In the genomic region with DNA sequence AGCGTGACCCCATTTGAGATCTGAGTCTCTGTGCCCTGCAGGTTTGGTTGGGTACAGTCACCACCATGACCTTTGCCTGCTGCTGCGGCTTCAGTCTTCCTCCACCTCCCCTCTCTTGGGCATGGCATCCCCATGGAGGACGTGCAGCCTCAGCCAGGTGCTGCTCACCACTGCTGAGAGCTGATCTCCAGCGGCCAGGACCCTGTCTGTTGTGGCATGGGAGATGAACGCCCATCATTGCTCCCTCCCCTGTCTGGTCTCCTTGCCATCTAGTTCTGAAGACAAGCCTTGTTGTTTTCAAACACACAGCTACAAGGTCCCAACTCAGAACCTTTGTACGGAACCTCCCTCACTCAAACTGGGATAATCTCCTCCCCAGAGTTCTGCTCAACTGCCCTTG, we compare ENCODE assay signal across 16 cellular contexts. TPM values are rescaled to one million over a fixed set of nuclear protein-coding genes. Genes with fewer than 3 reads are reported as not detected.
A peak's percentile ranks its signal among the peaks of the same experiment; 100 is the strongest.
DNase-seq lines count a peak whose midpoint lies in the region; ATAC-seq and TF ChIP-seq lines count a peak whose summit lies in the region.
"Had no signal": no experiment of that assay in that cellular context is flagged by ENCODE, and none has a peak within 500 bp of the region (broad histone marks: within the 10 kb centered on the region; RNA-seq: fewer than 3 reads in every experiment).

No MANE protein-coding gene starts in this region.

- H3K36me3 ChIP-seq in A673 (ENCODE audit: insufficient read depth, low read length, poor library complexity, severe bottlenecking): no peaks in the 10 kb centered on the region

- H3K36me3 Mint-ChIP-seq in activated CD4-positive, alpha-beta memory T cell treated with anti-CD3 and anti-CD28 coated beads for 36 hours: no peaks in the 10 kb centered on the region
- H3K36me3 Mint-ChIP-seq in activated CD4-positive, alpha-beta memory T cell treated with anti-CD3 and anti-CD28 coated beads, Interleukin-2, amount 10 ng/mL, durations not matched to agents 7 days and 5 days (ENCODE audit: low read depth): no peaks in the 10 kb centered on the region

- no TSS peak for BruUV-seq in A673 (replicated peaks; lab: Mats Ljungman, UMichigan)

- H3K4me3 Mint-ChIP-seq in activated CD4-positive, alpha-beta memory T cell treated with anti-CD3 and anti-CD28 coated beads for 36 hours: no peak overlapping the region
- no peak overlapping the region for H3K4me3 Mint-ChIP-seq in activated CD4-positive, alpha-beta memory T cell treated with anti-CD3 and anti-CD28 coated beads, Interleukin-2, amount 10 ng/mL, durations not matched to agents 7 days and 5 days

- no peak for ATAC-seq in GM18520 (IDR thresholded peaks at IDR 0.05; ENCODE audit: unreplicated experiment)
- ATAC-seq in GM18909 (IDR thresholded peaks at IDR 0.05; ENCODE audit: poor library complexity, unreplicated experiment): no peak

- no peaks in the 10 kb centered on the region for H3K27me3 ChIP-seq in A673 (replicated peaks; ENCODE audit: insufficient read depth, low read depth, low read length, poor library complexity)

- no peaks in the 10 kb centered on the region for H3K4me1 Mint-ChIP-seq in activated CD4-positive, alpha-beta memory T cell treated with anti-CD3 and anti-CD28 coated beads for 36 hours (ENCODE audit: low read depth)
- peaks cover 2% of the 10 kb centered on the region for H3K4me1 Mint-ChIP-seq in activated CD4-positive, alpha-beta memory T cell treated with anti-CD3 and anti-CD28 coated beads, Interleukin-2, amount 10 ng/mL, durations not matched to agents 7 days and 5 days

- DNase-seq in activated CD4-positive, alpha-beta memory T cell treated with anti-CD3 and anti-CD28 coated beads for 36 hours: peak; percentile 4
- DNase-seq in activated CD4-positive, alpha-beta memory T cell treated with anti-CD3 and anti-CD28 coated beads, Interleukin-2, amount 10 ng/mL, durations not matched to agents 7 days and 5 days: no peak
- DNase-seq in A673 (ENCODE audit: low spot score) (no peak), ecto neural progenitor cell (ENCODE audit: low spot score) (peak; percentile 22), posterior vena cava (ENCODE audit: low spot score) (peak; percentile 17), T-helper 9 cell (no peak)
- DNase-seq: C1 segment of cervical spinal cord, DND-41, GM23248, MV-4-11, NCI-H1417, NCI-H187 treated with DMSO at 0.1 percent for 48 hours, NCI-H446 treated with DMSO at 0.1 percent for 48 hours had no signal

- no peak overlapping the region for H3K4me3 ChIP-seq in A673 (ENCODE audit: low read depth, low read length, poor library complexity, severe bottlenecking)
- H3K4me3 ChIP-seq: GM23248 had no signal

- POLR2A ChIA-PET in activated CD4-positive, alpha-beta memory T cell treated with anti-CD3 and anti-CD28 coated beads for 36 hours (lab: Charles Lee): no interaction called here
- POLR2A ChIA-PET in activated CD4-positive, alpha-beta memory T cell treated with anti-CD3 and anti-CD28 coated beads, Interleukin-2, amount 10 ng/mL, durations not matched to agents 7 days and 5 days (lab: Charles Lee): no interaction called here
- POLR2A ChIA-PET in A673 (lab: Charles Lee; ENCODE audit: low non-redundant PET): no interaction called here

- no peaks in the 10 kb centered on the region for H3K9me3 Mint-ChIP-seq in activated CD4-positive, alpha-beta memory T cell treated with anti-CD3 and anti-CD28 coated beads for 36 hours
- H3K9me3 Mint-ChIP-seq in activated CD4-positive, alpha-beta memory T cell treated with anti-CD3 and anti-CD28 coated beads, Interleukin-2, amount 10 ng/mL, durations not matched to agents 7 days and 5 days: no peaks in the 10 kb centered on the region

- H3K27me3 Mint-ChIP-seq in activated CD4-positive, alpha-beta memory T cell treated with anti-CD3 and anti-CD28 coated beads for 36 hours: peaks cover 38% of the 10 kb centered on the region
- peaks cover 32% of the 10 kb centered on the region for H3K27me3 Mint-ChIP-seq in activated CD4-positive, alpha-beta memory T cell treated with anti-CD3 and anti-CD28 coated beads, Interleukin-2, amount 10 ng/mL, durations not matched to agents 7 days and 5 days

- H3K27ac ChIP-seq in A673 (ENCODE audit: low read depth, low read length, poor library complexity, severe bottlenecking): peak overlapping the region; percentile 99
- H3K27ac ChIP-seq: GM23248 had no signal

- peaks cover 63% of the 10 kb centered on the region for H3K4me1 ChIP-seq in A673 (ENCODE audit: insufficient read depth, low read length, poor library complexity, severe bottlenecking)

- no peak for TF ChIP-seq CTCF in A673 (conservative IDR thresholded peaks at IDR 0.05; ENCODE audit: low read depth, low read length)

- intact Hi-C loops in activated CD4-positive, alpha-beta memory T cell treated with anti-CD3 and anti-CD28 coated beads for 36 hours (cut with micrococcal nuclease): no loop called here
- intact Hi-C loops in A673 (cut with micrococcal nuclease; ENCODE audit: unreplicated experiment) (no loop called here), posterior vena cava (cut with DNase I) (no loop called here)

- no peak overlapping the region for H3K27ac Mint-ChIP-seq in activated CD4-positive, alpha-beta memory T cell treated with anti-CD3 and anti-CD28 coated beads for 36 hours
- H3K27ac Mint-ChIP-seq in activated CD4-positive, alpha-beta memory T cell treated with anti-CD3 and anti-CD28 coated beads, Interleukin-2, amount 10 ng/mL, durations not matched to agents 7 days and 5 days: no peak overlapping the region

- CTCF ChIA-PET in activated CD4-positive, alpha-beta memory T cell treated with anti-CD3 and anti-CD28 coated beads for 36 hours (lab: Charles Lee): interaction anchor here (3.8 kb wide), 1 partner anchor 10 kb away, joined by 16 read pairs; no protein-coding TSS in a partner anchor
- CTCF ChIA-PET in activated CD4-positive, alpha-beta memory T cell treated with anti-CD3 and anti-CD28 coated beads, Interleukin-2, amount 10 ng/mL, durations not matched to agents 7 days and 5 days (lab: Charles Lee): no interaction called here
- CTCF ChIA-PET in A673 (lab: Charles Lee): no interaction called here

- no peaks in the 10 kb centered on the region for H3K9me3 ChIP-seq in A673 (ENCODE audit: low read depth, low read length, poor library complexity, severe bottlenecking)

RNA-seq across cellular contexts. Expression of a gene that starts 19.2 kb away (rescaled TPM):
- not detected for total RNA-seq in activated CD4-positive, alpha-beta memory T cell treated with anti-CD3 and anti-CD28 coated beads for 36 hours
- total RNA-seq in activated CD4-positive, alpha-beta memory T cell treated with anti-CD3 and anti-CD28 coated beads, Interleukin-2, amount 10 ng/mL, durations not matched to agents 7 days and 5 days: not detected
- 492 and 535 TPM in 2 replicates for total RNA-seq in A673 (2021)
- 1 to 10 TPM in 1 of 2 donors, under 1 TPM in 1; 0.83 to 2.8 TPM for total RNA-seq in posterior vena cava
- total RNA-seq: A172 had no signal

Comparison
In these comparisons a context has a peak if more than half of its experiments do, and no peak if none do; other contexts are left out.
1. DNase-seq: peak in activated CD4-positive, alpha-beta memory T cell treated with anti-CD3 and anti-CD28 coated beads for 36 hours (single experiment), ecto neural progenitor cell (single experiment) and posterior vena cava (single experiment); none in activated CD4-positive, alpha-beta memory T cell treated with anti-CD3 and anti-CD28 coated beads, Interleukin-2, amount 10 ng/mL, durations not matched to agents 7 days and 5 days (single experiment), A673 (single experiment) and T-helper 9 cell (single experiment).
2. RNA of a gene that starts 19.2 kb away (total RNA-seq): 492 to 535 TPM in A673; 0.83 to 2.8 TPM in posterior vena cava, not detected in activated CD4-positive, alpha-beta memory T cell treated with anti-CD3 and anti-CD28 coated beads for 36 hours and not detected in activated CD4-positive, alpha-beta memory T cell treated with anti-CD3 and anti-CD28 coated beads, Interleukin-2, amount 10 ng/mL, durations not matched to agents 7 days and 5 days; every median in the first group is over 100 times any median in the second.